In genomic region chr7:94004024-94004945, GRCh38 we compare ENCODE assay signal across 8 cellular contexts. TPM values are rescaled to one million over a fixed set of nuclear protein-coding genes. Genes with fewer than 3 reads are reported as not detected.
DNase-seq lines count a peak whose midpoint lies in the region; ATAC-seq, FAIRE-seq and TF ChIP-seq lines count a peak whose summit lies in the region.

Gene BET1, minus strand, starts transcription at chr7:94004355. Its CDS starts 139 bp downstream, at chr7:94004216.

- H3K9me3 ChIP-seq in KOPT-K1 (ENCODE audit: insufficient read depth, low read length, poor library complexity, severe bottlenecking) (peaks cover 4% of the 10 kb centered on the region), esophagus muscularis mucosa (no peaks in the 10 kb centered on the region), muscle layer of duodenum (ENCODE audit: control insufficient read depth in 1 of 2, low read length in 2 of 2) (no peaks in the 10 kb centered on the region)

- peaks cover 0 to 3% of the 10 kb centered on the region in 2 donors for H3K36me3 Mint-ChIP-seq in activated T-cell treated with anti-CD3 and anti-CD28 coated beads, Interleukin-2, amount 50 U/mL, for 72 hours (ENCODE audit: insufficient read depth in 2 of 2)

- peak; percentile 93 for ATAC-seq in GM21786 (IDR thresholded peaks at IDR 0.05; ENCODE audit: unreplicated experiment)
- ATAC-seq in activated T-cell treated with anti-CD3 and anti-CD28 coated beads, Interleukin-2, amount 50 U/mL, for 72 hours (replicated peaks in 1 of 2), result peak; percentile 97 to 98

- no peaks in the 10 kb centered on the region for H3K27me3 Mint-ChIP-seq in activated T-cell treated with anti-CD3 and anti-CD28 coated beads, Interleukin-2, amount 50 U/mL, for 72 hours (ENCODE audit: low read depth)

- intact Hi-C loops in esophagus muscularis mucosa (cut with DNase I), result no loop called here

- peak; percentile 91 for DNase-seq in DMS79 (lab: John Stamatoyannopoulos, UW)
- peak; percentile 90 for DNase-seq in RCC 7860 (ENCODE audit: low spot score)
- peak; percentile 91 for DNase-seq in activated T-cell treated with anti-CD3 and anti-CD28 coated beads, Interleukin-2, amount 50 U/mL, for 72 hours
- DNase-seq in esophagus muscularis mucosa (ENCODE audit: extremely low spot score), result peak; percentile 95
- peak; percentile 90 for DNase-seq in stimulated activated CD8-positive, alpha-beta memory T cell treated with anti-CD3 and anti-CD28 coated beads, Interleukin-7, amount 100 ng/mL, for 4 hours (ENCODE audit: low read depth in 2 of 2)

- peak within 1 kb of the TSS; percentile 100 for H3K27ac Mint-ChIP-seq in activated T-cell treated with anti-CD3 and anti-CD28 coated beads, Interleukin-2, amount 50 U/mL, for 72 hours

- H3K4me1 ChIP-seq in esophagus muscularis mucosa (peaks cover 10 to 33% (median 26%) of the 10 kb centered on the region in 4 donors), muscle layer of duodenum (ENCODE audit: control insufficient read depth in 1 of 2, insufficient read depth in 2 of 2, low read length in 2 of 2) (peaks cover 10 to 19% of the 10 kb centered on the region in 2 donors)

- no peak for TF ChIP-seq EP300 in esophagus muscularis mucosa (IDR thresholded peaks at IDR 0.05)

- H3K4me3 Mint-ChIP-seq in activated T-cell treated with anti-CD3 and anti-CD28 coated beads, Interleukin-2, amount 50 U/mL, for 72 hours, result peak within 1 kb of the TSS; percentile 93 to 100

- under 1% methylated on average over 39 of the region's 47 CpGs for WGBS in esophagus muscularis mucosa

- peaks cover 31% of the 10 kb centered on the region for H3K4me1 Mint-ChIP-seq in activated T-cell treated with anti-CD3 and anti-CD28 coated beads, Interleukin-2, amount 50 U/mL, for 72 hours (ENCODE audit: low read depth)

- TF ChIP-seq CTCF in esophagus muscularis mucosa (IDR thresholded peaks at IDR 0.05), result no peak

- no peak for TF ChIP-seq POLR2A in esophagus muscularis mucosa (IDR thresholded peaks at IDR 0.05; ENCODE audit: low read depth)

- H3K27ac ChIP-seq in KOPT-K1 (ENCODE audit: low read depth, low read length, poor library complexity, severe bottlenecking) (peak within 1 kb of the TSS; percentile 58), esophagus muscularis mucosa (replicated peaks in 1 of 4) (peak within 1 kb of the TSS; percentile 85 to 89 (median 88)), muscle layer of duodenum (ENCODE audit: low read length) (peak within 1 kb of the TSS; percentile 97)

- H3K27me3 ChIP-seq in esophagus muscularis mucosa (no peaks in the 10 kb centered on the region), muscle layer of duodenum (ENCODE audit: low read depth, low read length) (no peaks in the 10 kb centered on the region)

- no peaks in the 10 kb centered on the region for H3K36me3 ChIP-seq in KOPT-K1 (ENCODE audit: insufficient read depth, low read length)
- H3K36me3 ChIP-seq in esophagus muscularis mucosa, result no peaks in the 10 kb centered on the region
- no peaks in the 10 kb centered on the region for H3K36me3 ChIP-seq in muscle layer of duodenum (ENCODE audit: control insufficient read depth in 1 of 2, insufficient read depth in 2 of 2, low read length in 2 of 2)

- no peaks in the 10 kb centered on the region for H3K9me3 Mint-ChIP-seq in activated T-cell treated with anti-CD3 and anti-CD28 coated beads, Interleukin-2, amount 50 U/mL, for 72 hours

- peak within 1 kb of the TSS; percentile 74 to 83 (median 80) for H3K4me3 ChIP-seq in esophagus muscularis mucosa
- H3K4me3 ChIP-seq in muscle layer of duodenum (ENCODE audit: low read depth in 1 of 2, low read length in 2 of 2), result peak within 1 kb of the TSS; percentile 95 to 96

- FAIRE-seq in RCC 7860 (lab: Jason Lieb, UNC), result peak; percentile 84

RNA-seq across cellular contexts. Expression of gene BET1, which starts in this region (rescaled TPM):
- 10 to 100 TPM; 21.1 to 23.8 TPM for total RNA-seq in activated T-cell treated with anti-CD3 and anti-CD28 coated beads, Interleukin-2, amount 50 U/mL, for 72 hours
- 10 to 100 TPM; 10.5 to 15.8 (median 12.6) TPM for total RNA-seq in esophagus muscularis mucosa

Comparison
In these comparisons a context has a peak if more than half of its experiments do, and no peak if none do; other contexts are left out.
1. Peak in every context shown above with its lines: DNase-seq, ATAC-seq, H3K4me3 ChIP-seq and H3K27ac ChIP-seq.